Comparison of ENCODE assay signal across 11 cellular contexts in the genomic region with DNA sequence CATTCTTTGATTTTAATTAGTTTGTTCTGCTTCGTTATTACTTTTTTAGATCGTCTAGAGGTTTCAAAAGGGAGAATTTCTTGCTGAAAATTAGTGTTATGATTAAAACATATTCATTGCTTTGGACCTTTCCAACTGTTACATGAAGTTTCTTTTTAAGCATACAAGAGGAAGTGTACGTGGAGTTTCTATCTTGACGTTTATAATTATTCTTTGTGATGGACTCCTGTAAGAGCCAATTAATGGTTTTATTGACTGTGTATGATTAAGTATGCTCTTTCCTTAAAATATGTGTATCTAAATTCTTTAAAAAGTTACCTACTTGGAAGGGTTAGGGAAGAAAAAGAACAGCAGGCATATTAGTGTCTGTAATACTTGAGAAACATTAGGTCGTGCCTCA. TPM values are rescaled to one million over a fixed set of nuclear protein-coding genes. Genes with fewer than 3 reads are reported as not detected.
DNase-seq lines count a peak whose midpoint lies in the region; ATAC-seq and TF ChIP-seq lines count a peak whose summit lies in the region.
"Had no signal": no experiment of that assay in that cellular context is flagged by ENCODE, and none has a peak within 500 bp of the region (broad histone marks: within the 10 kb centered on the region; RNA-seq: fewer than 3 reads in every experiment).

No MANE protein-coding gene starts in this region.

- TF ChIP-seq CTCF in HEK293 (tag by site-specific recombination; IDR thresholded peaks at IDR 0.05) (no peak), activated B cell treated with CpG ODN at 0.5 μM for 24 hours (IDR thresholded peaks at IDR 0.05) (no peak)

- H3K36me3 ChIP-seq in HEK293 (ENCODE audit: control insufficient read depth in 2 of 2, insufficient read depth in 1 of 2, low read length in 2 of 2): peaks cover 14 to 42% of the 10 kb centered on the region in 2 experiments; a peak in 2 of 3 replicates

- H3K27ac Mint-ChIP-seq in activated B cell treated with CpG ODN at 0.5 μM for 24 hours: peak overlapping the region; percentile 87
- H3K27ac Mint-ChIP-seq in stimulated activated memory B cell treated with anti-CD40 and anti-IgM and Interleukin-4, amounts not matched to agents 10 μg/mL and 1 μg/mL and 100 μg/mL, for 72 hours: peak overlapping the region; percentile 88

- no peak for DNase-seq in activated B cell treated with CpG ODN at 0.5 μM for 24 hours
- DNase-seq in globus pallidus (ENCODE audit: low spot score): no peak
- DNase-seq in AG08395 (ENCODE audit: low spot score): no peak
- DNase-seq: activated T-cell treated with anti-CD3 and anti-CD28 coated beads, Interleukin-2, amount 50 U/mL, for 4 hours; SIG-M5; stimulated activated CD4-positive, alpha-beta T cell treated with anti-CD3 and anti-CD28 coated beads, Interleukin-15, amount 100 ng/mL, for 24 hours had no signal

- no peak overlapping the region for H3K4me3 ChIP-seq in HEK293 (ENCODE audit: low read depth, low read length)

- ATAC-seq in activated B cell treated with CpG ODN at 0.5 μM for 24 hours (ENCODE audit: low read depth) (no peak), GM21619 (IDR thresholded peaks at IDR 0.05; ENCODE audit: unreplicated experiment) (no peak), HG02623 (IDR thresholded peaks at IDR 0.05; ENCODE audit: unreplicated experiment) (no peak)
- ATAC-seq in stimulated activated memory B cell treated with anti-CD40 and anti-IgM and Interleukin-4, amounts not matched to agents 10 μg/mL and 1 μg/mL and 100 μg/mL, for 72 hours: no peak
- ATAC-seq: activated T-cell treated with anti-CD3 and anti-CD28 coated beads, Interleukin-2, amount 50 U/mL, for 4 hours had no signal

- CTCF ChIA-PET in HEK293 (lab: Yijun Ruan, JAX) (no interaction called here), activated B cell treated with CpG ODN at 0.5 μM for 24 hours (lab: Charles Lee) (interaction anchor here (1.6 kb wide), 1 partner anchor 20 kb away, joined by 3 read pairs; no protein-coding TSS in a partner anchor)

- H3K4me3 Mint-ChIP-seq in activated B cell treated with CpG ODN at 0.5 μM for 24 hours: peak overlapping the region; percentile 75
- H3K4me3 Mint-ChIP-seq in stimulated activated memory B cell treated with anti-CD40 and anti-IgM and Interleukin-4, amounts not matched to agents 10 μg/mL and 1 μg/mL and 100 μg/mL, for 72 hours: peak overlapping the region; percentile 67

- POLR2A ChIA-PET in HEK293 (lab: Yijun Ruan, JAX) (interaction anchor here (2.2 kb wide), 1 partner anchor 36 kb away, joined by 15 read pairs; no protein-coding TSS in a partner anchor), activated B cell treated with CpG ODN at 0.5 μM for 24 hours (lab: Charles Lee) (interaction anchor here (0.8 to 3.2 kb wide), 6 partner anchors 26 to 90 kb away, joined by 3 to 28 read pairs (median 7); a partner anchor contains a TSS)

- no peaks in the 10 kb centered on the region for H3K27me3 Mint-ChIP-seq in activated B cell treated with CpG ODN at 0.5 μM for 24 hours
- no peaks in the 10 kb centered on the region for H3K27me3 Mint-ChIP-seq in stimulated activated memory B cell treated with anti-CD40 and anti-IgM and Interleukin-4, amounts not matched to agents 10 μg/mL and 1 μg/mL and 100 μg/mL, for 72 hours

- no peaks in the 10 kb centered on the region for H3K9me3 ChIP-seq in HEK293 (ENCODE audit: control insufficient read depth, insufficient read depth, low read depth, low read length)

- peaks cover 17% of the 10 kb centered on the region for H3K4me1 ChIP-seq in HEK293 (ENCODE audit: control insufficient read depth, insufficient read depth, low read length)

- H3K27me3 ChIP-seq in layer of hippocampus (ENCODE audit: control insufficient read depth, insufficient read depth, low read length): no peaks in the 10 kb centered on the region

- no peaks in the 10 kb centered on the region for H3K9me3 Mint-ChIP-seq in activated B cell treated with CpG ODN at 0.5 μM for 24 hours
- H3K9me3 Mint-ChIP-seq in stimulated activated memory B cell treated with anti-CD40 and anti-IgM and Interleukin-4, amounts not matched to agents 10 μg/mL and 1 μg/mL and 100 μg/mL, for 72 hours: no peaks in the 10 kb centered on the region
- H3K9me3 Mint-ChIP-seq: activated T-cell treated with anti-CD3 and anti-CD28 coated beads, Interleukin-2, amount 50 U/mL, for 4 hours had no signal

- peaks cover 23% of the 10 kb centered on the region for H3K36me3 Mint-ChIP-seq in activated B cell treated with CpG ODN at 0.5 μM for 24 hours (ENCODE audit: low read depth)
- H3K36me3 Mint-ChIP-seq in stimulated activated memory B cell treated with anti-CD40 and anti-IgM and Interleukin-4, amounts not matched to agents 10 μg/mL and 1 μg/mL and 100 μg/mL, for 72 hours: no peaks in the 10 kb centered on the region

- peaks cover 78% of the 10 kb centered on the region for H3K4me1 Mint-ChIP-seq in activated B cell treated with CpG ODN at 0.5 μM for 24 hours
- peaks cover 62% of the 10 kb centered on the region for H3K4me1 Mint-ChIP-seq in stimulated activated memory B cell treated with anti-CD40 and anti-IgM and Interleukin-4, amounts not matched to agents 10 μg/mL and 1 μg/mL and 100 μg/mL, for 72 hours

- intact Hi-C loops in activated B cell treated with CpG ODN at 0.5 μM for 24 hours (cut with micrococcal nuclease): no loop called here

- H3K27ac ChIP-seq in HEK293 (ENCODE audit: extremely low read depth, low read depth, low read length) (peak overlapping the region; percentile 70; the same call in 1 of the 2 replicates), layer of hippocampus (ENCODE audit: low read depth, low read length) (peak overlapping the region; percentile 97)

TF ChIP-seq in HEK293, 187 proteins besides CTCF, POLR2A, EP300 and RAD21:
- no peak for TF ChIP-seq ZNF596 (tag by site-specific recombination; IDR thresholded peaks at IDR 0.05)
- no peak for TF ChIP-seq ZNF16 (tag by site-specific recombination; IDR thresholded peaks at IDR 0.05; ENCODE audit: low read depth)
- peak; percentile 15; the same call in 1 of the 2 replicates for TF ChIP-seq KLF1 (tag by site-specific recombination; IDR thresholded peaks at IDR 0.05)
TF ChIP-seq in HEK293: peak in this region for 1.

RNA-seq across cellular contexts. Expression of a gene that starts 37.8 kb away (rescaled TPM):
- 116 and 123 TPM in 2 replicates for total RNA-seq in activated B cell treated with CpG ODN at 0.5 μM for 24 hours
